In the genomic region with DNA sequence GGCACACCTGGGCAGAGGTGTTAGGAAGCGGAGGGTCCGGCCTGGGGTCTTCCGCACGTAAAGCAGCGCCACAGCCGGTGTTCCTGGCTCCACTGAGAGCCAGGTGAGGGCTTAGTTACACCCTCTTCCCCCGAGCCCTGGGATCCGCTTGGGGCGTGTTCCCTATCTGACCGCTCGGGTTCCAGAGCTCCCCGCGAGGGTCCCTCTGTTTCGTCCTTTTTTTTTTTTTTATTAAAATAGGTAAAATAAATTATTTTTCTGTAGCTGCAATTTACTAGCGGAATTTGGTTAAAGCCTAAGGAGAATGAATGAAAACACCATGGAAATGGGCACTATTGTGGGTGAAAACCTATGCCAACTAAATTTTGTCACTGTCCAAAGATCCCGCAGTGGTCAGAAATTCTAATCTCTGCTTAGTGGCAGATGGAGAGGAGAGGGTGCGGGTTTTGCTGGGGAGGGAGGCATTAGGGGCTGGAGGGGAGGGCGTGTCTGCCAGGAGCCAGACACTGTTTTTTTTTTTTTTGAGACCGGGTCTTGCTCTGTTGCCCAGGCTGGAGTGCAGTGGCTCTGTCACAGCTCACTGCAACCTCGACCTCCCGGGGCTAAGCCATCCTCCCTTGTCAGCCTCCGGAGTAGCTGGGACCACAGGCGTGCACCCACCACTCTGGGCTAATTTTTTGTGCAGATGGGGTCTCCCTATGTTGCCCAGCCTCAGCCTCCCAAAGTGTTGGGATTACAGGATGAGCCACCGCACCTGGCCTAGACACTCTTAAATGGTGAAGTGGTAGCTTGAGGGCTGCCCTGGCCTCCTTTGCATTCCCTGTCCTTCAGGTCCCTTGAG, we compare ENCODE assay signal across 8 cellular contexts. TPM values are rescaled to one million over a fixed set of nuclear protein-coding genes. Genes with fewer than 3 reads are reported as not detected.
DNase-seq lines count a peak whose midpoint lies in the region; ATAC-seq and TF ChIP-seq lines count a peak whose summit lies in the region.

No MANE protein-coding gene starts in this region.

- H3K79me2 ChIP-seq in trophoblast cell (ENCODE audit: control insufficient read depth, insufficient read depth, low read length, poor library complexity) = peaks cover 4% of the 10 kb centered on the region

- peak overlapping the region; percentile 91 for H3K27ac ChIP-seq in trophoblast cell (ENCODE audit: low read depth, low read length)

- H4K91ac ChIP-seq in trophoblast cell (ENCODE audit: low read depth, low read length) = peak overlapping the region; percentile 93

- peak overlapping the region; percentile 88 for H2BK120ac ChIP-seq in trophoblast cell (ENCODE audit: insufficient read depth, low read length, poor library complexity)

- peak overlapping the region; percentile 91 for H3K4ac ChIP-seq in trophoblast cell (ENCODE audit: low read depth, low read length)

- ATAC-seq in GM18498 (IDR thresholded peaks at IDR 0.05; ENCODE audit: unreplicated experiment) = peak; percentile 15
- peak; percentile 3 for ATAC-seq in HG02623 (IDR thresholded peaks at IDR 0.05; ENCODE audit: unreplicated experiment)

- H3K23ac ChIP-seq in trophoblast cell (ENCODE audit: low read length) = no peak overlapping the region

- H4K12ac ChIP-seq in trophoblast cell (ENCODE audit: low read depth, low read length) = peak overlapping the region; percentile 98

- DNase-seq in SK-N-DZ (ENCODE audit: low spot score) = peak; percentile 9
- DNase-seq in fibroblast of peridontal ligament (ENCODE audit: extremely low read depth) = peak; percentile 3
- DNase-seq in trophoblast cell = peak; percentile 42 to 61
- DNase-seq in ureter (ENCODE audit: low spot score) = no peak
- no peak for DNase-seq in GM13977 (ENCODE audit: low spot score)
- no peak for DNase-seq in SW480 (ENCODE audit: low spot score)

- peak overlapping the region; percentile 97 for H3K14ac ChIP-seq in trophoblast cell (ENCODE audit: low read length)

- H2AFZ ChIP-seq in trophoblast cell (ENCODE audit: insufficient read depth, low read length, poor library complexity) = peak overlapping the region; percentile 83

- H4K8ac ChIP-seq in trophoblast cell (ENCODE audit: low read depth, low read length) = peak overlapping the region; percentile 88

- peak overlapping the region; percentile 64 for H2BK5ac ChIP-seq in trophoblast cell (ENCODE audit: low read depth, low read length, poor library complexity)

- H3K27me3 ChIP-seq in trophoblast cell (ENCODE audit: insufficient read depth, low read length) = no peaks in the 10 kb centered on the region

- H3K9me3 ChIP-seq in trophoblast cell (ENCODE audit: insufficient read depth, low read depth, low read length) = no peaks in the 10 kb centered on the region

- H3K36me3 ChIP-seq in trophoblast cell (ENCODE audit: control insufficient read depth in 1 of 2, insufficient read depth in 2 of 2, low read length in 2 of 2) = peaks cover 6 to 10% of the 10 kb centered on the region in 2 experiments

- no CpG with 5 or more reads among the region's 24 CpGs for WGBS in trophoblast cell (ENCODE audit: extremely low coverage, insufficient coverage, insufficient read length)

- H2AK5ac ChIP-seq in trophoblast cell (ENCODE audit: low read length) = peak overlapping the region; percentile 59

- TF ChIP-seq CTCF in GM13977 (IDR thresholded peaks at IDR 0.05; ENCODE audit: extremely low read depth, insufficient read depth, missing control alignments) = no peak

- in situ Hi-C loops in GM13977 (cut with MboI; ENCODE audit: low pct_unique_long_range_greater_than_20kb, low sequenced_read_pairs, unreplicated experiment) = no loop called here

- peak overlapping the region; percentile 92 for H3K18ac ChIP-seq in trophoblast cell (ENCODE audit: low read length)

- peaks cover 3 to 8% of the 10 kb centered on the region in 2 experiments for H3K4me1 ChIP-seq in trophoblast cell (ENCODE audit: control insufficient read depth in 1 of 2, insufficient read depth in 2 of 2, low read length in 2 of 2)

- no peak overlapping the region for H2BK12ac ChIP-seq in trophoblast cell (ENCODE audit: low read length)

- peaks cover 6% of the 10 kb centered on the region for H3K79me1 ChIP-seq in trophoblast cell (ENCODE audit: low read length)

- peak overlapping the region; percentile 88 for H3K9ac ChIP-seq in trophoblast cell (ENCODE audit: low read length)

- peak overlapping the region; percentile 47 for H3K4me2 ChIP-seq in trophoblast cell (ENCODE audit: low read length)

- H3K4me3 ChIP-seq in trophoblast cell (ENCODE audit: low read depth, low read length) = peak overlapping the region; percentile 79

RNA-seq across cellular contexts. Expression of a gene that starts 0.8 kb away (rescaled TPM):
- 16.4 and 18.0 TPM in 2 replicates for polyA plus RNA-seq in SK-N-DZ (2014; cell fraction: cytosol; rRNA removed)
- 10.8 and 10.9 TPM in 2 replicates for polyA plus RNA-seq in SK-N-DZ (2014; cell fraction: nucleus; rRNA removed)
- polyA plus RNA-seq in trophoblast cell (2013) = 21.0 and 22.2 TPM in 2 replicates
- total RNA-seq in ureter = 23.7 TPM

Comparison
In these comparisons a context has a peak if more than half of its experiments do, and no peak if none do; other contexts are left out.
1. DNase-seq: peak in SK-N-DZ (single experiment), fibroblast of peridontal ligament (single experiment) and trophoblast cell (2 of 2); none in ureter (single experiment), GM13977 (single experiment) and SW480 (single experiment).